ENCODE assay signal across 39 cellular contexts in the genomic region with DNA sequence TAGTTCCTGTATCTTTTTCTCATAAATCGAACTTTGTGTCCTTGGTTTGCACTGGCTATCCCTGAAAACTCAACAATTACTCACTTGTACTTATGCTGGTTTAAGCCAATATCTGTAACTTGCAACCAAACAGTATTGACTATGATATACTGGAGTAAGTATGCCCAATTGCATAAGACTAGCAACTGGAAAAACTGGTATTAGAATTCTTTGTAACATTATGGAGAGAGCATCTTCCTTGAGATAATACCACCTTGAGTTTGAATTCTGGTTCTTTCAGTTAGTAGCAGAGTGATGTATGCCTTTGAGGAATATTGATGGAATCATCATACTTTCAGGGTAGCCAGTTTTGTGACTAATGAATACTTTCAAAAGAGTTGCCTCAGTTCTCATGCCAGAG. TPM values are rescaled to one million over a fixed set of nuclear protein-coding genes. Genes with fewer than 3 reads are reported as not detected.
"Had no signal": no experiment of that assay in that cellular context is flagged by ENCODE, and none has a peak within 500 bp of the region (broad histone marks: within the 10 kb centered on the region; RNA-seq: fewer than 3 reads in every experiment).

No MANE protein-coding gene starts in this region.

- ATAC-seq: activated CD8-positive, alpha-beta T cell treated with anti-CD3 and anti-CD28 coated beads for 36 hours; activated naive CD4-positive, alpha-beta T cell treated with anti-CD3 and anti-CD28 coated beads, Interleukin-2, amount 50 U/mL, for 72 hours; activated T-cell treated with anti-CD3 and anti-CD28 coated beads, Interleukin-2, amount 50 U/mL, for 4 hours; activated T-cell treated with anti-CD3 and anti-CD28 coated beads, Interleukin-2, amount 50 U/mL, for 72 hours; activated T-helper 17 cell treated with anti-CD3 and anti-CD28 coated beads, Interleukin-2, amount 50 U/mL, for 72 hours; body of pancreas had no signal

- FAIRE-seq: astrocyte, TTC549 had no signal

- H3K27me3 ChIP-seq: adrenal gland, body of pancreas, brain microvascular endothelial cell, breast epithelium, cardiac muscle cell had no signal

- H3K27ac ChIP-seq: adrenal gland, body of pancreas, brain microvascular endothelial cell, breast epithelium, cardiac muscle cell, VCaP had no signal

- H3K4me3 ChIP-seq: adrenal gland, body of pancreas, breast epithelium, cardiac muscle cell had no signal

- H3K36me3 ChIP-seq: adrenal gland, brain microvascular endothelial cell, breast epithelium, cardiac muscle cell had no signal

- DNase-seq: activated B cell treated with CpG ODN at 0.5 μM for 24 hours; activated CD4-positive, alpha-beta memory T cell treated with anti-CD3 and anti-CD28 coated beads for 36 hours; activated CD4-positive, alpha-beta T cell treated with anti-CD3 and anti-CD28 coated beads for 4 hours; activated CD4-positive, alpha-beta T cell treated with anti-CD3 and anti-CD28 coated beads, Interleukin-2, amount 10 ng/mL, durations not matched to agents 24 days and 14 days; activated CD4-positive, alpha-beta T cell treated with anti-CD3 and anti-CD28 coated beads, Interleukin-2, amount 50 U/mL, for 1 hour; activated CD4-positive, alpha-beta T cell treated with anti-CD3 and anti-CD28 coated beads, Interleukin-2, amount 50 U/mL, for 4 hours; activated CD4-positive, CD25-positive, alpha-beta regulatory T cell treated with anti-CD3 and anti-CD28 coated beads, Interleukin-2, amount 50 U/mL, for 72 hours; activated CD8-positive, alpha-beta memory T cell treated with anti-CD3 and anti-CD28 coated beads, Interleukin-2, amount 50 U/mL, for 4 hours; activated CD8-positive, alpha-beta T cell treated with anti-CD3 and anti-CD28 coated beads for 36 hours; activated effector memory CD4-positive, alpha-beta T cell treated with anti-CD3 and anti-CD28 coated beads, Interleukin-2, amount 50 U/mL, for 16 hours; activated gamma-delta T cell treated with Interleukin-2 at 50 U/mL for 16 hours; activated naive CD4-positive, alpha-beta T cell; activated naive CD4-positive, alpha-beta T cell treated with anti-CD3 and anti-CD28 coated beads for 36 hours; activated naive CD4-positive, alpha-beta T cell treated with anti-CD3 and anti-CD28 coated beads, Interleukin-2, amount 50 U/mL, for 16 hours; activated naive CD8-positive, alpha-beta T cell treated with anti-CD3 and anti-CD28 coated beads for 36 hours; activated T-cell treated with anti-CD3 and anti-CD28 coated beads for 4 hours; activated T-cell treated with anti-CD3 and anti-CD28 coated beads, Interleukin-2, amount 50 U/mL, for 1 hour; activated T-cell treated with anti-CD3 and anti-CD28 coated beads, Interleukin-2, amount 50 U/mL, for 4 hours; activated T-cell treated with anti-CD3 and anti-CD28 coated beads, Interleukin-2, amount 50 U/mL, for 72 hours; adrenal gland; amniotic stem cell; aorta; body of pancreas; brain microvascular endothelial cell; caudate nucleus; cerebellar nuclear complex; T-helper 1 cell; T-helper 2 cell; T-helper 9 cell had no signal

- H3K4me1 ChIP-seq: adrenal gland, breast epithelium had no signal

RNA-seq across cellular contexts. Expression of gene BMP3, which starts 28.1 kb away (rescaled TPM):
- total RNA-seq: activated CD4-positive, alpha-beta memory T cell treated with anti-CD3 and anti-CD28 coated beads for 36 hours; activated CD4-positive, alpha-beta T cell treated with anti-CD3 and anti-CD28 coated beads, Interleukin-2, amount 10 ng/mL, durations not matched to agents 24 days and 14 days; activated CD8-positive, alpha-beta memory T cell treated with anti-CD3 and anti-CD28 coated beads for 36 hours; activated CD8-positive, alpha-beta T cell treated with anti-CD3 and anti-CD28 coated beads for 36 hours; activated naive CD4-positive, alpha-beta T cell treated with anti-CD3 and anti-CD28 coated beads for 36 hours; activated naive CD4-positive, alpha-beta T cell treated with anti-CD3 and anti-CD28 coated beads, Interleukin-2, amount 50 U/mL, for 72 hours; activated naive CD8-positive, alpha-beta T cell treated with anti-CD3 and anti-CD28 coated beads for 36 hours; activated T-cell treated with anti-CD3 and anti-CD28 coated beads, Interleukin-2, amount 50 U/mL, for 4 hours; activated T-cell treated with anti-CD3 and anti-CD28 coated beads, Interleukin-2, amount 50 U/mL, for 72 hours; activated T-helper 1 cell treated with anti-CD3 and anti-CD28 coated beads, Interleukin-12 subunit alpha, Interleukin-12 subunit beta, Interleukin-2, Interleukin-4 antibody, amounts not matched to agents 30 ng/mL and 10 ng/mL and 1 ng/mL, durations not matched to agents 14 hours and 24 hours and 36 hours; astrocyte; chondrocyte had no signal
- polyA plus RNA-seq: cardiac muscle cell had no signal
